ENCODE assay signal across 21 cellular contexts in the genomic region with DNA sequence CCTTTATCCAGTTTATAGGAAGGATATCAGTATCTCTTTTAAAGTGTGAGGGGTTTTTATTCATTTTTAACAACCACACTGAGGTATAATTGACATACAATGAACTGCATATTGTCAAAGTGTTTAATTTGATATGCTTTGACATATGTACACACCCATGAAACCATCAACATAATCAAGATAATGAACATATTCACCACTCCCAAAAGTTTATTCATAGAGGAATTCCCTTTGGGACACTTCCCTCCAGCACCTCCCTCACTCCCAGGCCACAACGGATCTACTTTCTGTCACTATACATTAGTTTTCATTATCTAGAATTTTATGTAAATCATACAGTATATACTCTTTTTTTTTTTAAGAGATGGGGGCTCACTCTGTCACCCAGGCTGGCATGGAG.
"Had no signal": no experiment of that assay in that cellular context is flagged by ENCODE, and none has a peak within 500 bp of the region (broad histone marks: within the 10 kb centered on the region; RNA-seq: fewer than 3 reads in every experiment).

No MANE protein-coding gene starts in this region.

- H3K4me3 ChIP-seq: coronary artery, dorsolateral prefrontal cortex, esophagus muscularis mucosa, gastroesophageal sphincter, heart left ventricle, hepatocyte, left lung, lower lobe of right lung had no signal

- H3K9me3 Mint-ChIP-seq: immature natural killer cell; mesothelial cell of epicardium; naive thymus-derived CD4-positive, alpha-beta T cell had no signal

- H3K4me3 Mint-ChIP-seq: immature natural killer cell; mesothelial cell of epicardium; naive thymus-derived CD4-positive, alpha-beta T cell had no signal

- H3K36me3 ChIP-seq: esophagus muscularis mucosa, gastroesophageal sphincter, heart left ventricle, left lung, lower lobe of right lung had no signal

- DNase-seq: dermis blood vessel endothelial cell; dorsolateral prefrontal cortex; effector CD4-positive, alpha-beta T cell; effector memory CD4-positive, alpha-beta T cell; foreskin keratinocyte; heart left ventricle; hypothalamus; immature natural killer cell; islet precursor cell; kidney; kidney glomerular epithelial cell; left lung; left ventricle myocardium superior; lower lobe of right lung; mesenchymal stem cell; naive thymus-derived CD4-positive, alpha-beta T cell had no signal

- ATAC-seq: foreskin keratinocyte; gastroesophageal sphincter; heart left ventricle; left lung; left ventricle myocardium superior; lower lobe of right lung; naive thymus-derived CD4-positive, alpha-beta T cell had no signal

- H3K27ac ChIP-seq: coronary artery, dorsolateral prefrontal cortex, esophagus muscularis mucosa, foreskin keratinocyte, gastroesophageal sphincter, heart left ventricle, hepatocyte, left lung, lower lobe of right lung had no signal

- H3K27ac Mint-ChIP-seq: immature natural killer cell; mesothelial cell of epicardium; naive thymus-derived CD4-positive, alpha-beta T cell had no signal

- H3K4me1 ChIP-seq: esophagus muscularis mucosa, foreskin keratinocyte, gastroesophageal sphincter, heart left ventricle, left lung, lower lobe of right lung had no signal

- H3K9me3 ChIP-seq: esophagus muscularis mucosa, gastroesophageal sphincter, heart left ventricle, left lung, lower lobe of right lung had no signal

- H3K4me1 Mint-ChIP-seq: immature natural killer cell, mesothelial cell of epicardium had no signal
